ENCODE assay signal across 18 cellular contexts in genomic region chr14:21275261-21275858, GRCh38. TPM values are rescaled to one million over a fixed set of nuclear protein-coding genes. Genes with fewer than 3 reads are reported as not detected.
DNase-seq lines count a peak whose midpoint lies in the region; ATAC-seq, FAIRE-seq and TF ChIP-seq lines count a peak whose summit lies in the region.
"Had no signal": no experiment of that assay in that cellular context is flagged by ENCODE, and none has a peak within 500 bp of the region (broad histone marks: within the 10 kb centered on the region; RNA-seq: fewer than 3 reads in every experiment).

No MANE protein-coding gene starts in this region.

- no TSS peak for BruUV-seq in HepG2 (replicated peaks; lab: Mats Ljungman, UMichigan)

- peaks cover 30% of the 10 kb centered on the region for H3K4me1 ChIP-seq in HepG2 (ENCODE audit: insufficient read depth, low read length)
- H3K4me1 ChIP-seq in right lobe of liver, result no peaks in the 10 kb centered on the region
- H3K4me1 ChIP-seq in uterus, result no peaks in the 10 kb centered on the region
- H3K4me1 ChIP-seq in heart right ventricle, result peaks cover 0 to 9% (median 0%) of the 10 kb centered on the region in 9 donors
- H3K4me1 ChIP-seq: suprapubic skin had no signal

- intact Hi-C loops in HepG2 (cut with micrococcal nuclease; ENCODE audit: unreplicated experiment) (no loop called here), right lobe of liver (cut with DNase I) (no loop called here), uterus (cut with DNase I; ENCODE audit: low total_unique reads) (no loop called here), heart right ventricle (cut with DNase I) (no loop called here)

- TF ChIP-seq EP300 in HepG2 (IDR thresholded peaks at IDR 0.05; ENCODE audit: low read depth in 2 of 2, low read length in 2 of 2), result no peak
- no peak for TF ChIP-seq EP300 in HepG2 (CRISPR knock-in tag; IDR thresholded peaks at IDR 0.05; ENCODE audit: borderline replicate concordance)

- H3K27me3 ChIP-seq in HepG2 (ENCODE audit: control insufficient read depth in 1 of 2, insufficient read depth in 2 of 2, low read length in 2 of 2), result no peaks in the 10 kb centered on the region
- no peaks in the 10 kb centered on the region for H3K27me3 ChIP-seq in right lobe of liver
- no peaks in the 10 kb centered on the region for H3K27me3 ChIP-seq in uterus
- no peaks in the 10 kb centered on the region for H3K27me3 ChIP-seq in heart right ventricle
- H3K27me3 ChIP-seq: esophagus squamous epithelium, left lung, suprapubic skin had no signal

- no peak for DNase-seq in HepG2 (ENCODE audit: low spot score)
- DNase-seq in right lobe of liver, result no peak
- DNase-seq in NCI-H69 (lab: John Stamatoyannopoulos, UW), result peak; percentile 66
- DNase-seq in effector memory CD8-positive, alpha-beta T cell, result no peak
- DNase-seq in uterus, result no peak
- DNase-seq in heart right ventricle, result no peak
- DNase-seq: activated naive CD4-positive, alpha-beta T cell treated with anti-CD3 and anti-CD28 coated beads for 36 hours; activated T-cell treated with anti-CD3 and anti-CD28 coated beads, Interleukin-2, amount 50 U/mL, for 1 hour; CD8-positive, alpha-beta T cell; effector memory CD4-positive, alpha-beta T cell; esophagus squamous epithelium; left lung; midbrain had no signal

- H3K79me2 ChIP-seq in HepG2 (ENCODE audit: insufficient read depth, low read length), result no peaks in the 10 kb centered on the region

- peak overlapping the region; percentile 33; the same call in 1 of the 2 replicates for H3K9ac ChIP-seq in HepG2 (ENCODE audit: insufficient read depth, low read depth, low read length)

- H3K4me2 ChIP-seq in HepG2 (ENCODE audit: low read depth, low read length), result peak overlapping the region; percentile 43

- peak overlapping the region in 1 of 2 donors; percentile 15 for H3K27ac Mint-ChIP-seq in effector memory CD8-positive, alpha-beta T cell
- H3K27ac Mint-ChIP-seq: activated naive CD4-positive, alpha-beta T cell treated with anti-CD3 and anti-CD28 coated beads for 36 hours; CD8-positive, alpha-beta T cell had no signal

- no peaks in the 10 kb centered on the region for H3K4me1 Mint-ChIP-seq in effector memory CD8-positive, alpha-beta T cell (ENCODE audit: low read depth in 2 of 2)
- H3K4me1 Mint-ChIP-seq: central memory CD8-positive, alpha-beta T cell had no signal

- CTCF ChIA-PET in HepG2 (lab: Yijun Ruan, JAX; ENCODE audit: low intra/inter-chr PET ratio, low total read pairs), result no interaction called here

- peak overlapping the region in 1 of 3 experiments; percentile 17; a peak in 1 of 6 replicates for H3K4me3 ChIP-seq in HepG2 (replicated peaks in 1 of 3; ENCODE audit: insufficient read depth in 1 of 3, low read depth in 2 of 3, low read length in 3 of 3)
- H3K4me3 ChIP-seq in right lobe of liver, result no peak overlapping the region
- no peak overlapping the region for H3K4me3 ChIP-seq in uterus
- H3K4me3 ChIP-seq in heart right ventricle, result no peak overlapping the region
- H3K4me3 ChIP-seq: esophagus squamous epithelium, left lung, suprapubic skin had no signal

- no peaks in the 10 kb centered on the region for H4K20me1 ChIP-seq in HepG2 (ENCODE audit: insufficient read depth, low read length)

- POLR2A ChIA-PET in HepG2 (lab: Yijun Ruan, JAX), result interaction anchor here (0.7 to 1.6 kb wide), 3 partner anchors 11 to 107 kb away, joined by 3 read pairs; no protein-coding TSS in a partner anchor

- H3K4me3 Mint-ChIP-seq in effector memory CD8-positive, alpha-beta T cell, result peak overlapping the region in 1 of 2 donors; percentile 0
- H3K4me3 Mint-ChIP-seq: activated naive CD4-positive, alpha-beta T cell treated with anti-CD3 and anti-CD28 coated beads for 36 hours; CD8-positive, alpha-beta T cell; central memory CD8-positive, alpha-beta T cell had no signal

- H3K27ac ChIP-seq in HepG2 (ENCODE audit: extremely low read length, insufficient read depth, low read length) (no peak overlapping the region), right lobe of liver (no peak overlapping the region), uterus (no peak overlapping the region), heart right ventricle (peak overlapping the region in 1 of 10 donors; percentile 14)
- H3K27ac ChIP-seq: esophagus squamous epithelium, left lung, suprapubic skin had no signal

- H3K36me3 ChIP-seq in HepG2 (replicated peaks in 1 of 2; ENCODE audit: control insufficient read depth in 1 of 2, insufficient read depth in 2 of 2, low read length in 2 of 2), result no peaks in the 10 kb centered on the region
- no peaks in the 10 kb centered on the region for H3K36me3 ChIP-seq in right lobe of liver
- no peaks in the 10 kb centered on the region for H3K36me3 ChIP-seq in uterus
- H3K36me3 ChIP-seq in heart right ventricle, result no peaks in the 10 kb centered on the region
- H3K36me3 ChIP-seq: esophagus squamous epithelium, left lung, suprapubic skin had no signal

- H3K36me3 Mint-ChIP-seq in effector memory CD8-positive, alpha-beta T cell (ENCODE audit: insufficient read depth), result peaks cover 5% of the 10 kb centered on the region
- H3K36me3 Mint-ChIP-seq: CD8-positive, alpha-beta T cell had no signal

- no peaks in the 10 kb centered on the region for H3K27me3 Mint-ChIP-seq in effector memory CD8-positive, alpha-beta T cell
- H3K27me3 Mint-ChIP-seq: central memory CD8-positive, alpha-beta T cell had no signal

- no peak for TF ChIP-seq RAD21 in HepG2 (CRISPR knock-in tag; IDR thresholded peaks at IDR 0.05)

- no peak for TF ChIP-seq POLR2A in HepG2 (IDR thresholded peaks at IDR 0.05; ENCODE audit: insufficient read depth in 1 of 2, low read depth in 2 of 2, low read length in 2 of 2)
- TF ChIP-seq POLR2A in right lobe of liver (IDR thresholded peaks at IDR 0.05), result no peak
- no peak for TF ChIP-seq POLR2A in uterus (IDR thresholded peaks at IDR 0.05)

- ATAC-seq in HepG2 (peak; percentile 55), right lobe of liver (no peak), GM19455 (IDR thresholded peaks at IDR 0.05; ENCODE audit: unreplicated experiment) (no peak), heart right ventricle (no peak), HG03442 (IDR thresholded peaks at IDR 0.05; ENCODE audit: unreplicated experiment) (no peak)
- ATAC-seq in effector memory CD8-positive, alpha-beta T cell (replicated peaks), result peak; percentile 29
- ATAC-seq: CD8-positive, alpha-beta T cell; left lung had no signal

- WGBS in HepG2 (ENCODE audit: low lambda C conversion rate), result 51% methylated on average over 9 of the region's 9 CpGs
- WGBS in right lobe of liver (ENCODE audit: insufficient coverage, low coverage, low lambda C conversion rate, missing lambda C conversion rate), result 88% methylated on average over 7 of the region's 9 CpGs
- 71 to 78% methylated on average over 9 of the region's 9 CpGs for WGBS in heart right ventricle, 2 donors

- H2AFZ ChIP-seq in HepG2 (ENCODE audit: low read length), result no peak overlapping the region

- in situ Hi-C loops in HepG2 (cut with HindIII; ENCODE audit: extremely low pct_ligation_motif_present, low pct_unique_long_range_greater_than_20kb), result no loop called here

- H3K9me3 Mint-ChIP-seq in effector memory CD8-positive, alpha-beta T cell, result no peaks in the 10 kb centered on the region
- H3K9me3 Mint-ChIP-seq: activated naive CD4-positive, alpha-beta T cell treated with anti-CD3 and anti-CD28 coated beads for 36 hours; CD8-positive, alpha-beta T cell; central memory CD8-positive, alpha-beta T cell had no signal

- FAIRE-seq in HepG2 (lab: Jason Lieb, UNC), result no peak
- FAIRE-seq: GM18507 had no signal

- no peak for TF ChIP-seq CTCF in HepG2 (CRISPR knock-in tag; IDR thresholded peaks at IDR 0.05)
- no peak for TF ChIP-seq CTCF in right lobe of liver (IDR thresholded peaks at IDR 0.05)
- no peak for TF ChIP-seq CTCF in uterus (IDR thresholded peaks at IDR 0.05)
- TF ChIP-seq CTCF in heart right ventricle (IDR thresholded peaks at IDR 0.05), result no peak

- H3K9me3 ChIP-seq in HepG2 (ENCODE audit: low read length) (no peaks in the 10 kb centered on the region), right lobe of liver (no peaks in the 10 kb centered on the region), uterus (no peaks in the 10 kb centered on the region), heart right ventricle (no peaks in the 10 kb centered on the region)
- H3K9me3 ChIP-seq: esophagus squamous epithelium, left lung, suprapubic skin had no signal

RNA-seq across cellular contexts. Expression of gene RPGRIP1, which starts 4.5 kb away (rescaled TPM):
- total RNA-seq in HepG2 (2016; rRNA removed; fragmentation: Illumina TruSeq; extraction: Trizol) (0.10 and 0.13 TPM in 2 replicates), right lobe of liver (1 to 10 TPM in 3 of 6 experiments, under 1 TPM in 3; 0.22 to 1.8 (median 1.0) TPM), uterus (under 1 TPM in 1 of 4 donors, not detected in 3; 0.14 TPM), heart right ventricle (under 1 TPM in 9 of 10 donors, not detected in 1; 0.12 to 0.85 (median 0.34) TPM)
- total RNA-seq in HepG2 (2016; cell fraction: cytosol; rRNA removed; fragmentation: Illumina TruSeq; extraction: Trizol; ENCODE audit: low read depth), result 0.09 TPM in 1 of 2 replicates, not detected in the other
- 0.48 and 0.67 TPM in 2 replicates for total RNA-seq in HepG2 (2016; cell fraction: insoluble cytoplasmic fraction; rRNA removed; fragmentation: Illumina TruSeq; extraction: Trizol)
- 0.15 and 0.17 TPM in 2 replicates for total RNA-seq in HepG2 (2016; cell fraction: membrane; rRNA removed; fragmentation: Illumina TruSeq; extraction: Trizol)
- 0.22 and 0.50 TPM in 2 replicates for total RNA-seq in HepG2 (2016; cell fraction: nucleus; rRNA removed; fragmentation: Illumina TruSeq; extraction: Trizol)
- polyA plus RNA-seq in HepG2 (2011; rRNA removed) (0.47 and 1.1 TPM in 2 replicates), heart right ventricle (under 1 TPM; 0.19 to 0.73 TPM)
- 0.14 and 0.17 TPM in 2 replicates for polyA plus RNA-seq in HepG2 (2011; cell fraction: cytosol; rRNA removed)
- 0.58 and 1.4 TPM in 2 replicates for polyA plus RNA-seq in HepG2 (2011; cell fraction: nucleus; rRNA removed)
- 0.57 and 0.58 TPM in 2 replicates for polyA plus RNA-seq in HepG2 (2012)
- not detected in 2 replicates for polyA plus RNA-seq in HepG2 (2016; cell fraction: cytosol; fragmentation: Illumina TruSeq; extraction: Trizol; ENCODE audit: low read depth)
- polyA plus RNA-seq in HepG2 (2016; cell fraction: insoluble cytoplasmic fraction; fragmentation: Illumina TruSeq; extraction: Trizol; ENCODE audit: low read depth), result 0.07 and 0.12 TPM in 2 replicates
- polyA plus RNA-seq in HepG2 (2016; cell fraction: membrane; fragmentation: Illumina TruSeq; extraction: Trizol; ENCODE audit: low read depth), result 0.08 TPM in 1 of 2 replicates, not detected in the other
- 0.47 and 1.6 TPM in 2 replicates for polyA plus RNA-seq in HepG2 (2016; cell fraction: nucleus; fragmentation: Illumina TruSeq; extraction: Trizol; ENCODE audit: insufficient read depth, low read depth)
- 0.26 TPM in 1 of 2 replicates, not detected in the other for polyA minus RNA-seq in HepG2 (2011; rRNA and poly(A)+ RNA removed; ENCODE audit: low replicate concordance)
- polyA minus RNA-seq in HepG2 (2011; cell fraction: cytosol; rRNA and poly(A)+ RNA removed), result 0.53 TPM in 1 of 2 replicates, not detected in the other
- polyA minus RNA-seq in HepG2 (2011; cell fraction: nucleus; rRNA and poly(A)+ RNA removed), result 0.64 and 4.0 TPM in 2 replicates
- total RNA-seq: activated naive CD4-positive, alpha-beta T cell treated with anti-CD3 and anti-CD28 coated beads for 36 hours; CD8-positive, alpha-beta T cell; esophagus squamous epithelium; suprapubic skin had no signal

RNA-seq across cellular contexts. Expression of gene HNRNPC, which starts 6.1 kb away (rescaled TPM):
- total RNA-seq in HepG2 (2016; rRNA removed; fragmentation: Illumina TruSeq; extraction: Trizol) (1,099 and 1,563 TPM in 2 replicates), right lobe of liver (100 to 1,000 TPM; 170 to 247 (median 229) TPM), uterus (100 to 1,000 TPM; 378 to 599 (median 531) TPM), heart right ventricle (100 to 1,000 TPM; 227 to 300 (median 259) TPM)
- 272 and 305 TPM in 2 replicates for total RNA-seq in HepG2 (2016; cell fraction: cytosol; rRNA removed; fragmentation: Illumina TruSeq; extraction: Trizol; ENCODE audit: low read depth)
- 1,110 and 1,631 TPM in 2 replicates for total RNA-seq in HepG2 (2016; cell fraction: insoluble cytoplasmic fraction; rRNA removed; fragmentation: Illumina TruSeq; extraction: Trizol)
- 374 and 422 TPM in 2 replicates for total RNA-seq in HepG2 (2016; cell fraction: membrane; rRNA removed; fragmentation: Illumina TruSeq; extraction: Trizol)
- total RNA-seq in HepG2 (2016; cell fraction: nucleus; rRNA removed; fragmentation: Illumina TruSeq; extraction: Trizol), result 741 and 752 TPM in 2 replicates
- polyA plus RNA-seq in HepG2 (2011; rRNA removed) (577 and 628 TPM in 2 replicates), heart right ventricle (100 to 1,000 TPM; 320 to 358 TPM)
- polyA plus RNA-seq in HepG2 (2011; cell fraction: cytosol; rRNA removed), result 344 and 442 TPM in 2 replicates
- 155 and 197 TPM in 2 replicates for polyA plus RNA-seq in HepG2 (2011; cell fraction: nucleus; rRNA removed)
- 523 and 611 TPM in 2 replicates for polyA plus RNA-seq in HepG2 (2012)
- polyA plus RNA-seq in HepG2 (2016; cell fraction: cytosol; fragmentation: Illumina TruSeq; extraction: Trizol; ENCODE audit: low read depth), result 145 and 154 TPM in 2 replicates
- polyA plus RNA-seq in HepG2 (2016; cell fraction: insoluble cytoplasmic fraction; fragmentation: Illumina TruSeq; extraction: Trizol; ENCODE audit: low read depth), result 1,519 and 1,675 TPM in 2 replicates
- 281 and 312 TPM in 2 replicates for polyA plus RNA-seq in HepG2 (2016; cell fraction: membrane; fragmentation: Illumina TruSeq; extraction: Trizol; ENCODE audit: low read depth)
- 695 and 708 TPM in 2 replicates for polyA plus RNA-seq in HepG2 (2016; cell fraction: nucleus; fragmentation: Illumina TruSeq; extraction: Trizol; ENCODE audit: insufficient read depth, low read depth)
- polyA minus RNA-seq in HepG2 (2011; rRNA and poly(A)+ RNA removed; ENCODE audit: low replicate concordance), result 720 and 1,084 TPM in 2 replicates
- polyA minus RNA-seq in HepG2 (2011; cell fraction: cytosol; rRNA and poly(A)+ RNA removed), result 262 and 282 TPM in 2 replicates
- 891 and 939 TPM in 2 replicates for polyA minus RNA-seq in HepG2 (2011; cell fraction: nucleus; rRNA and poly(A)+ RNA removed)

Comparison
In these comparisons a context has a peak if more than half of its experiments do, and no peak if none do; other contexts are left out.
1. ATAC-seq: peak in HepG2 (single experiment) and effector memory CD8-positive, alpha-beta T cell (single experiment); none in right lobe of liver (0 of 4), GM19455 (single experiment), heart right ventricle (0 of 8) and HG03442 (single experiment).